Comparison of ENCODE assay signal across 15 cellular contexts in genomic region chrX:154094833-154095232, GRCh38. TPM values are rescaled to one million over a fixed set of nuclear protein-coding genes. Genes with fewer than 3 reads are reported as not detected.
DNase-seq lines count a peak whose midpoint lies in the region; ATAC-seq and TF ChIP-seq lines count a peak whose summit lies in the region.
"Had no signal": no experiment of that assay in that cellular context is flagged by ENCODE, and none has a peak within 500 bp of the region (broad histone marks: within the 10 kb centered on the region; RNA-seq: fewer than 3 reads in every experiment).

No MANE protein-coding gene starts in this region.

- peak overlapping the region; percentile 80 for H3K4me3 Mint-ChIP-seq in WTC11

- peaks cover 71% of the 10 kb centered on the region for H3K79me2 ChIP-seq in SK-N-SH (ENCODE audit: insufficient read depth)

- H3K4me2 ChIP-seq in SK-N-SH: 0 out of 2 replicates have a peak overlapping the region, but pooled peaks have one; percentile 81
- H3K4me2 ChIP-seq in skeletal muscle satellite cell (ENCODE audit: low read length): peak overlapping the region; percentile 87

- H3K27ac ChIP-seq in SK-N-SH (ENCODE audit: low read depth in 2 of 2, low read length in 1 of 2): no peak overlapping the region
- H3K27ac ChIP-seq: 22Rv1 had no signal

- no peaks in the 10 kb centered on the region for H3K9me2 ChIP-seq in SK-N-SH

- DNase-seq in SK-N-SH: no peak
- no peak for DNase-seq in WTC11 (ENCODE audit: low spot score)
- DNase-seq in fibroblast of pulmonary artery (ENCODE audit: low read depth): no peak
- no peak for DNase-seq in DMS53 (lab: John Stamatoyannopoulos, UW)
- no peak for DNase-seq in DMS79 (lab: John Stamatoyannopoulos, UW)
- no peak for DNase-seq in NCI-H1930 (lab: John Stamatoyannopoulos, UW)
- DNase-seq: activated CD8-positive, alpha-beta memory T cell treated with anti-CD3 and anti-CD28 coated beads, Interleukin-2, amount 50 U/mL, for 48 hours; effector CD4-positive, alpha-beta T cell; NCI-H1417 treated with DMSO at 0.1 percent for 48 hours; SHP77 had no signal

- H3F3A ChIP-seq in SK-N-SH (replicated peaks; ENCODE audit: insufficient read depth): no peaks in the 10 kb centered on the region

- H4K20me1 ChIP-seq in SK-N-SH (ENCODE audit: insufficient read depth): peaks cover 61% of the 10 kb centered on the region

- H3K9ac ChIP-seq in SK-N-SH: no peak overlapping the region
- H3K9ac ChIP-seq in skeletal muscle satellite cell (ENCODE audit: low read depth, low read length): no peak overlapping the region

- peaks cover 9% of the 10 kb centered on the region; the same call in 1 of the 2 replicates for H3K27me3 ChIP-seq in SK-N-SH (ENCODE audit: insufficient read depth)
- H3K27me3 ChIP-seq in skeletal muscle satellite cell (ENCODE audit: control insufficient read depth, insufficient read depth, low read length): no peaks in the 10 kb centered on the region
- H3K27me3 ChIP-seq: thyroid gland had no signal

- TF ChIP-seq RAD21 in SK-N-SH (IDR thresholded peaks at IDR 0.05; ENCODE audit: low read length): no peak

- H3K4me3 ChIP-seq in SK-N-SH (ENCODE audit: low read depth in 2 of 2, low read length in 1 of 2) (no peak overlapping the region), fibroblast of pulmonary artery (replicated peaks; ENCODE audit: low read depth, low read length) (peak overlapping the region; percentile 4), skeletal muscle satellite cell (ENCODE audit: low read length) (no peak overlapping the region)
- H3K4me3 ChIP-seq: thyroid gland had no signal

- H3K9me3 ChIP-seq in SK-N-SH: no peaks in the 10 kb centered on the region
- no peaks in the 10 kb centered on the region for H3K9me3 ChIP-seq in skeletal muscle satellite cell (replicated peaks; ENCODE audit: low read length)
- H3K9me3 ChIP-seq: thyroid gland had no signal

- peaks cover 7% of the 10 kb centered on the region for H3K36me3 Mint-ChIP-seq in WTC11

- POLR2A ChIA-PET in SK-N-SH (lab: Yijun Ruan, JAX) (no interaction called here), WTC11 (lab: Charles Lee) (no interaction called here)

- peaks cover 59% of the 10 kb centered on the region for H3K4me1 Mint-ChIP-seq in WTC11

- ATAC-seq in SK-N-SH treated with all-trans-retinoic acid at 6 μM for 48 hours (no peak), WTC11 (no peak)

- H3K36me3 ChIP-seq in SK-N-SH (replicated peaks in 1 of 2; ENCODE audit: control insufficient read depth in 1 of 2, insufficient read depth in 2 of 2, low read length in 1 of 2) (peaks cover 0 to 3% of the 10 kb centered on the region in 2 experiments), skeletal muscle satellite cell (ENCODE audit: insufficient read depth, low read length) (no peaks in the 10 kb centered on the region)
- H3K36me3 ChIP-seq: thyroid gland had no signal

- CTCF ChIA-PET in SK-N-SH (lab: Yijun Ruan, JAX) (interaction anchor here (0.6 kb wide), 1 partner anchor 81 kb away, joined by 3 read pairs; no protein-coding TSS in a partner anchor), WTC11 (lab: Charles Lee) (interaction anchor here (1.4 kb wide), 1 partner anchor 213 kb away, joined by 3 read pairs; no protein-coding TSS in a partner anchor)

- H2AFZ ChIP-seq in SK-N-SH (ENCODE audit: low read depth): no peak overlapping the region

- no peaks in the 10 kb centered on the region for H3K27me3 Mint-ChIP-seq in WTC11 (ENCODE audit: low read depth)

- TF ChIP-seq CTCF in SK-N-SH (IDR thresholded peaks at IDR 0.05): no peak
- TF ChIP-seq CTCF in WTC11 (IDR thresholded peaks at IDR 0.05): no peak
- TF ChIP-seq CTCF in fibroblast of pulmonary artery (IDR thresholded peaks at IDR 0.05; ENCODE audit: low read length, missing control alignments): no peak

- H3K27ac Mint-ChIP-seq in WTC11: peak overlapping the region; percentile 95

- H3K9me3 Mint-ChIP-seq in WTC11: no peaks in the 10 kb centered on the region

- no peak for TF ChIP-seq EP300 in SK-N-SH (IDR thresholded peaks at IDR 0.05; ENCODE audit: borderline replicate concordance in 1 of 2, low read depth in 1 of 2, low read length in 1 of 2)

- 48% methylated on average over 6 of the region's 6 CpGs for WGBS in SK-N-SH (ENCODE audit: low lambda C conversion rate)

- peaks cover 0 to 21% of the 10 kb centered on the region in 2 experiments; a peak in 3 of 4 replicates for H3K4me1 ChIP-seq in SK-N-SH (ENCODE audit: control insufficient read depth in 1 of 2, insufficient read depth in 2 of 2, low read depth in 1 of 2, low read length in 1 of 2)
- peaks cover 26% of the 10 kb centered on the region for H3K4me1 ChIP-seq in skeletal muscle satellite cell (ENCODE audit: control insufficient read depth, insufficient read depth, low read length)

TF ChIP-seq in SK-N-SH, 30 proteins besides CTCF, POLR2A, EP300 and RAD21:
- TF ChIP-seq TAF1 (IDR thresholded peaks at IDR 0.05; ENCODE audit: borderline replicate concordance, low read depth, low read length): no peak
- no peak for TF ChIP-seq USF2 (IDR thresholded peaks at IDR 0.05; ENCODE audit: borderline replicate concordance, low read depth, low read length)
- TF ChIP-seq NRF1 (IDR thresholded peaks at IDR 0.05; ENCODE audit: low read depth, low read length): no peak

TF ChIP-seq in SK-N-SH treated with all-trans-retinoic acid at 6 μM for 48 hours, 23 proteins besides CTCF, POLR2A, EP300 and RAD21 (continues in another document):
- no peak for TF ChIP-seq ESRRG (CRISPR knock-in tag; IDR thresholded peaks at IDR 0.05)
- no peak for TF ChIP-seq TSHZ2 (CRISPR knock-in tag; IDR thresholded peaks at IDR 0.05)
- TF ChIP-seq CSDC2 (CRISPR knock-in tag; IDR thresholded peaks at IDR 0.05): no peak
- TF ChIP-seq BACH2 (CRISPR knock-in tag; IDR thresholded peaks at IDR 0.05; ENCODE audit: borderline replicate concordance): no peak
- TF ChIP-seq ZNF70 (CRISPR knock-in tag; IDR thresholded peaks at IDR 0.05): no peak
- TF ChIP-seq OSR1 (CRISPR knock-in tag; IDR thresholded peaks at IDR 0.05): no peak
- TF ChIP-seq SNAI2 (CRISPR knock-in tag; IDR thresholded peaks at IDR 0.05): no peak

TF ChIP-seq in WTC11, 78 proteins besides CTCF, POLR2A, EP300 and RAD21 (continues in another document):
- TF ChIP-seq ATF6 (CRISPR knock-in tag; IDR thresholded peaks at IDR 0.05): no peak
- no peak for TF ChIP-seq PRDM15 (CRISPR knock-in tag; IDR thresholded peaks at IDR 0.05)
- TF ChIP-seq OVOL2 (CRISPR knock-in tag; IDR thresholded peaks at IDR 0.05; ENCODE audit: borderline replicate concordance): no peak
- no peak for TF ChIP-seq CREB1 (CRISPR knock-in tag; IDR thresholded peaks at IDR 0.05)

RNA-seq across cellular contexts. Expression of gene MECP2, which starts 2.7 kb away (rescaled TPM):
- polyA plus RNA-seq in SK-N-SH (2012; rRNA removed): 7.0 and 8.2 TPM in 2 replicates
- polyA plus RNA-seq in SK-N-SH (2012; cell fraction: cytosol; rRNA removed): 5.6 and 6.9 TPM in 2 replicates
- 16.6 and 16.8 TPM in 2 replicates for polyA plus RNA-seq in SK-N-SH (2012; cell fraction: nucleus; rRNA removed)
- 28.7 to 36.2 TPM (median 33.7 TPM) in 3 replicates for total RNA-seq in WTC11 (2021)
- total RNA-seq in skeletal muscle satellite cell (2012; rRNA removed): 15.7 and 17.7 TPM in 2 replicates

RNA-seq across cellular contexts. Expression of gene OPN1LW, which starts 49.2 kb away (rescaled TPM):
- polyA plus RNA-seq in SK-N-SH (2012; rRNA removed): not detected in 2 replicates
- not detected in 2 replicates for polyA plus RNA-seq in SK-N-SH (2012; cell fraction: cytosol; rRNA removed)
- polyA plus RNA-seq in SK-N-SH (2012; cell fraction: nucleus; rRNA removed): not detected in 2 replicates
- total RNA-seq in WTC11 (2021): not detected in 3 replicates
- total RNA-seq in skeletal muscle satellite cell (2012; rRNA removed): not detected in 2 replicates
- total RNA-seq: kidney epithelial cell, thyroid gland had no signal
